ENCODE assay signal across 8 cellular contexts in the genomic region with DNA sequence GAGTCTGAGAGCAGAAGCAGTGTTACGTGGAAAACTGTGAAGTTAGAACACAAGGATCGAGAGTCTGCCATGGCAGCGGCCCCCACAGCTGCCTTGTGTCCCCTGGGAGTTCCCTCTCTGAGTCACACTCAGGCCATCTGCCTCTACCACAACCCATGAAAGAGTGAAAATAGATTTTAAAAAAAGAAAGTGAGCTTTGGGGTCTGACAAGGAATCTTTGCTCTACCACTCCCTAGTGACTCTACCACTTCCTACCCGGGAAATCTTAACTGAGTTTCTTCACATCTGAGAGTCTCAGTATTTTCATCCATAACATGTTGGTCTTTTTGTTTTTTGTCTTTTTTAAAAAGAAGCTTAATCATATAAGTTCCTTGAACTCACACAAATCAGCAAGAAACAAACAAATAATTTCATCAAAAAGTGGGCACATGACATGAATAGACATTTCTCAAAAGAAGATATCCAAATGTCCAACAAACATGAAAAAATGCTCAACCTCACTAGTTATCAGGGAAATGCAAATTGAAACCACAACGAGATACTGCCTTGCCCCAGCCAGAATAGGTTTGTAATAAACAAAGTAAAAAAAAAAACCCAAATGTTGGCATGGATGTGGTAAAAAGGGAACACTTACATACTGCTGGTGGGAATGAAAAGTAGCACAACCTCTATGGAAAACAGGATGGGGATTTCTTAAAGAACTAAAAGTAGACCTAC. TPM values are rescaled to one million over a fixed set of nuclear protein-coding genes. Genes with fewer than 3 reads are reported as not detected.
DNase-seq lines count a peak whose midpoint lies in the region; ATAC-seq and TF ChIP-seq lines count a peak whose summit lies in the region.

No MANE protein-coding gene starts in this region.

- DNase-seq in Ammon's horn (ENCODE audit: low spot score) (peak; percentile 20), smooth muscle cell of the brain vasculature (ENCODE audit: low read depth, low spot score) (peak; percentile 9), colonic mucosa (no peak), T-cell (no peak)
- DNase-seq in activated CD4-positive, alpha-beta T cell treated with anti-CD3 and anti-CD28 coated beads for 4 hours, result no peak

- peaks cover 52% of the 10 kb centered on the region for H3K4me1 Mint-ChIP-seq in brain
- peaks cover 0 to 2% (median 0%) of the 10 kb centered on the region in 3 donors for H3K4me1 Mint-ChIP-seq in T-cell

- peak overlapping the region in 4 of 5 experiments; percentile 24 to 92 (median 48) for H3K27ac Mint-ChIP-seq in brain
- H3K27ac Mint-ChIP-seq in T-cell, result no peak overlapping the region

- H3K27ac ChIP-seq in colonic mucosa, result no peak overlapping the region

- no peaks in the 10 kb centered on the region for H3K9me3 ChIP-seq in colonic mucosa

- CTCF ChIA-PET in T-cell (lab: Charles Lee), result no interaction called here

- no peaks in the 10 kb centered on the region for H3K27me3 ChIP-seq in colonic mucosa

- TF ChIP-seq CTCF in brain (conservative IDR thresholded peaks at IDR 0.05) (no peak), colonic mucosa (IDR thresholded peaks at IDR 0.05) (no peak)

- intact Hi-C loops in colonic mucosa (cut with DNase I), result no loop called here

- H3K9me3 Mint-ChIP-seq in brain (peaks cover 0 to 5% (median 0%) of the 10 kb centered on the region in 5 experiments), T-cell (no peaks in the 10 kb centered on the region)

- H3K9ac ChIP-seq in colonic mucosa (ENCODE audit: low read depth in 2 of 2, low read length in 2 of 2), result no peak overlapping the region

- POLR2A ChIA-PET in T-cell (lab: Charles Lee), result no interaction called here

- H3K4me1 ChIP-seq in colonic mucosa, result no peaks in the 10 kb centered on the region

- no peak overlapping the region for H3K4me3 Mint-ChIP-seq in brain
- no peak overlapping the region for H3K4me3 Mint-ChIP-seq in T-cell

- no peaks in the 10 kb centered on the region for H3K36me3 ChIP-seq in colonic mucosa

- H3K27me3 Mint-ChIP-seq in brain (peaks cover 7% of the 10 kb centered on the region), T-cell (peaks cover 21 to 26% of the 10 kb centered on the region in 2 donors)

- peak; percentile 82 for ATAC-seq in GM19351 (IDR thresholded peaks at IDR 0.05; ENCODE audit: unreplicated experiment)
- peak; percentile 88 for ATAC-seq in HG03196 (IDR thresholded peaks at IDR 0.05; ENCODE audit: unreplicated experiment)
- ATAC-seq in T-cell (replicated peaks in 1 of 4), result no peak

- H3K4me3 ChIP-seq in colonic mucosa, result no peak overlapping the region

- H3K36me3 Mint-ChIP-seq in brain, result no peaks in the 10 kb centered on the region
- H3K36me3 Mint-ChIP-seq in T-cell, result no peaks in the 10 kb centered on the region

RNA-seq across cellular contexts. Expression of a gene that starts 2.4 kb away (rescaled TPM):
- polyA plus RNA-seq in brain (ENCODE audit: insufficient read depth, low read depth, low replicate concordance), result not detected
- not detected for total RNA-seq in colonic mucosa
- total RNA-seq in T-cell, result not detected

RNA-seq across cellular contexts. Expression of a gene that starts 60.0 kb away (rescaled TPM):
- 0.95 TPM for polyA plus RNA-seq in brain (ENCODE audit: insufficient read depth, low read depth, low replicate concordance)
- total RNA-seq in colonic mucosa, result 10 to 100 TPM; 13.1 to 30.0 TPM
- 1 to 10 TPM; 7.6 to 9.2 (median 7.7) TPM for total RNA-seq in T-cell

Comparison
In these comparisons a context has a peak if more than half of its experiments do, and no peak if none do; other contexts are left out.
1. DNase-seq: peak in Ammon's horn (single experiment) and smooth muscle cell of the brain vasculature (single experiment); none in colonic mucosa (single experiment), T-cell (0 of 34) and activated CD4-positive, alpha-beta T cell treated with anti-CD3 and anti-CD28 coated beads for 4 hours (0 of 2).
2. ATAC-seq: peak in GM19351 (single experiment) and HG03196 (single experiment); none in T-cell (0 of 4).
3. H3K27ac Mint-ChIP-seq: peak in brain (4 of 5); none in T-cell (0 of 2).